Comparison of ENCODE assay signal across 1 cellular context in genomic region chr17:45311762-45312476, GRCh38.
TF ChIP-seq lines count a peak whose summit lies in the region.

No MANE protein-coding gene starts in this region.

TF ChIP-seq in HepG2, 621 proteins besides CTCF, POLR2A, EP300 and RAD21 (continued from another document and continues in another):
- TF ChIP-seq ZUFSP (CRISPR knock-in tag; IDR thresholded peaks at IDR 0.05; ENCODE audit: borderline replicate concordance) (no peak), THRA (CRISPR knock-in tag; IDR thresholded peaks at IDR 0.05; ENCODE audit: borderline replicate concordance) (peak; percentile 88; the same call in 1 of the 2 replicates), TSC22D2 (CRISPR knock-in tag; IDR thresholded peaks at IDR 0.05; ENCODE audit: borderline replicate concordance) (no peak), ZNF383 (CRISPR knock-in tag; IDR thresholded peaks at IDR 0.05; ENCODE audit: borderline replicate concordance) (no peak), KAT2B (IDR thresholded peaks at IDR 0.05; ENCODE audit: borderline replicate concordance, low read depth, low read length) (no peak), ZNF253 (CRISPR knock-in tag; IDR thresholded peaks at IDR 0.05; ENCODE audit: borderline replicate concordance) (0 out of 2 replicates have a peak, but pooled peaks have one; percentile 70), ZNF792 (CRISPR knock-in tag; IDR thresholded peaks at IDR 0.05) (no peak), ZNF768 (CRISPR knock-in tag; IDR thresholded peaks at IDR 0.05) (peak; percentile 27; the same call in 1 of the 2 replicates), SIN3B (IDR thresholded peaks at IDR 0.05; ENCODE audit: low read length) (no peak), IKZF1 (IDR thresholded peaks at IDR 0.05) (no peak), ZNF569 (CRISPR knock-in tag; IDR thresholded peaks at IDR 0.05; ENCODE audit: borderline replicate concordance) (no peak), MED1 (CRISPR knock-in tag; IDR thresholded peaks at IDR 0.05) (peak; percentile 92), ZNF232 (CRISPR knock-in tag; IDR thresholded peaks at IDR 0.05; ENCODE audit: borderline replicate concordance) (peak; percentile 65; the same call in 1 of the 2 replicates), CBX5 (CRISPR knock-in tag; IDR thresholded peaks at IDR 0.05; ENCODE audit: borderline replicate concordance) (peak; percentile 79; the same call in 1 of the 2 replicates), ZNF616 (CRISPR knock-in tag; IDR thresholded peaks at IDR 0.05; ENCODE audit: low read depth) (no peak), ZNF10 (CRISPR knock-in tag; IDR thresholded peaks at IDR 0.05; ENCODE audit: borderline replicate concordance, low read depth) (no peak), ZNF737 (CRISPR knock-in tag; IDR thresholded peaks at IDR 0.05; ENCODE audit: borderline replicate concordance) (no peak), HHEX (CRISPR knock-in tag; IDR thresholded peaks at IDR 0.05) (no peak), ZNF777 (CRISPR knock-in tag; IDR thresholded peaks at IDR 0.05) (no peak; the same call in 1 of the 2 replicates), ZKSCAN1 (IDR thresholded peaks at IDR 0.05; ENCODE audit: low read length) (peak; percentile 97), ZBTB7A (CRISPR knock-in tag; IDR thresholded peaks at IDR 0.05) (no peak), ZKSCAN5 (CRISPR knock-in tag; IDR thresholded peaks at IDR 0.05) (peak; percentile 98), ZNF556 (CRISPR knock-in tag; IDR thresholded peaks at IDR 0.05; ENCODE audit: borderline replicate concordance) (no peak), ZNF468 (CRISPR knock-in tag; IDR thresholded peaks at IDR 0.05) (no peak), ZNF143 (CRISPR knock-in tag; IDR thresholded peaks at IDR 0.05) (no peak), AGO2 (optimal IDR thresholded peaks at IDR 0.05; ENCODE audit: low read depth, low read length) (no peak), ZFP37 (CRISPR knock-in tag; IDR thresholded peaks at IDR 0.05; ENCODE audit: borderline replicate concordance) (peak; percentile 88; the same call in 1 of the 2 replicates), MTA3 (CRISPR knock-in tag; IDR thresholded peaks at IDR 0.05) (no peak), NFYB (CRISPR knock-in tag; IDR thresholded peaks at IDR 0.05) (0 out of 2 replicates have a peak, but pooled peaks have one; percentile 25), MTF1 (CRISPR knock-in tag; IDR thresholded peaks at IDR 0.05) (no peak), ZNF558 (CRISPR knock-in tag; IDR thresholded peaks at IDR 0.05; ENCODE audit: borderline replicate concordance) (no peak), KDM4B (CRISPR knock-in tag; IDR thresholded peaks at IDR 0.05) (no peak; the same call in 1 of the 2 replicates), SNAPC2 (CRISPR knock-in tag; IDR thresholded peaks at IDR 0.05) (0 out of 2 replicates have a peak, but pooled peaks have one; percentile 44), ZNF513 (CRISPR knock-in tag; conservative IDR thresholded peaks at IDR 0.05) (no peak), ZNF720 (CRISPR knock-in tag; IDR thresholded peaks at IDR 0.05) (no peak), SOX13 (IDR thresholded peaks at IDR 0.05) (0 out of 2 replicates have a peak, but pooled peaks have one; percentile 11), SOX13 (CRISPR knock-in tag; conservative IDR thresholded peaks at IDR 0.05 in 1 of 2, IDR thresholded peaks at IDR 0.05 in 1 of 2) (peak in 1 of 2 experiments; percentile 63; a peak in 1 of 4 replicates), ZBTB44 (CRISPR knock-in tag; IDR thresholded peaks at IDR 0.05) (no peak), ZNF12 (CRISPR knock-in tag; IDR thresholded peaks at IDR 0.05) (peak; percentile 56; the same call in 1 of the 2 replicates), YY1 (IDR thresholded peaks at IDR 0.05; ENCODE audit: insufficient read depth, insufficient replicate concordance, low read depth, low read length) (no peak), HMGA1 (CRISPR knock-in tag; conservative IDR thresholded peaks at IDR 0.05) (no peak), ZBTB38 (CRISPR knock-in tag; IDR thresholded peaks at IDR 0.05) (peak; percentile 48; the same call in 1 of the 2 replicates), NFE2 (CRISPR knock-in tag; IDR thresholded peaks at IDR 0.05) (peak; percentile 38; the same call in 1 of the 2 replicates), THYN1 (CRISPR knock-in tag; IDR thresholded peaks at IDR 0.05; ENCODE audit: borderline replicate concordance, low read depth) (no peak), ZNF24 (IDR thresholded peaks at IDR 0.05) (no peak), NR2F1 (CRISPR knock-in tag; IDR thresholded peaks at IDR 0.05) (peak; percentile 17 to 34; a peak in 1 of 4 replicates), RFXAP (CRISPR knock-in tag; IDR thresholded peaks at IDR 0.05; ENCODE audit: borderline replicate concordance) (peak; percentile 71; the same call in 1 of the 2 replicates), HNF4A (CRISPR knock-in tag; IDR thresholded peaks at IDR 0.05) (peak; percentile 95), NBN (conservative IDR thresholded peaks at IDR 0.05) (no peak), ZNF260 (CRISPR knock-in tag; IDR thresholded peaks at IDR 0.05; ENCODE audit: borderline replicate concordance, low read depth) (no peak), ZNF207 (IDR thresholded peaks at IDR 0.05; ENCODE audit: borderline replicate concordance) (no peak), NONO (IDR thresholded peaks at IDR 0.05) (no peak), NONO (CRISPR knock-in tag; conservative IDR thresholded peaks at IDR 0.05) (peak; percentile 73; the same call in 1 of the 2 replicates), JUND (CRISPR knock-in tag; IDR thresholded peaks at IDR 0.05) (peak; percentile 87), KLF6 (CRISPR knock-in tag; IDR thresholded peaks at IDR 0.05) (no peak; the same call in 1 of the 2 replicates), ATF1 (CRISPR knock-in tag; IDR thresholded peaks at IDR 0.05) (no peak), ZNF746 (CRISPR knock-in tag; IDR thresholded peaks at IDR 0.05) (peak; percentile 60; the same call in 1 of the 2 replicates)
- TF ChIP-seq, protein P1, sequence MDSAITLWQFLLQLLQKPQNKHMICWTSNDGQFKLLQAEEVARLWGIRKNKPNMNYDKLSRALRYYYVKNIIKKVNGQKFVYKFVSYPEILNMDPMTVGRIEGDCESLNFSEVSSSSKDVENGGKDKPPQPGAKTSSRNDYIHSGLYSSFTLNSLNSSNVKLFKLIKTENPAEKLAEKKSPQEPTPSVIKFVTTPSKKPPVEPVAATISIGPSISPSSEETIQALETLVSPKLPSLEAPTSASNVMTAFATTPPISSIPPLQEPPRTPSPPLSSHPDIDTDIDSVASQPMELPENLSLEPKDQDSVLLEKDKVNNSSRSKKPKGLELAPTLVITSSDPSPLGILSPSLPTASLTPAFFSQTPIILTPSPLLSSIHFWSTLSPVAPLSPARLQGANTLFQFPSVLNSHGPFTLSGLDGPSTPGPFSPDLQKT (CRISPR knock-in tag; IDR thresholded peaks at IDR 0.05; ENCODE audit: borderline replicate concordance): no peak
- TF ChIP-seq, protein P2, sequence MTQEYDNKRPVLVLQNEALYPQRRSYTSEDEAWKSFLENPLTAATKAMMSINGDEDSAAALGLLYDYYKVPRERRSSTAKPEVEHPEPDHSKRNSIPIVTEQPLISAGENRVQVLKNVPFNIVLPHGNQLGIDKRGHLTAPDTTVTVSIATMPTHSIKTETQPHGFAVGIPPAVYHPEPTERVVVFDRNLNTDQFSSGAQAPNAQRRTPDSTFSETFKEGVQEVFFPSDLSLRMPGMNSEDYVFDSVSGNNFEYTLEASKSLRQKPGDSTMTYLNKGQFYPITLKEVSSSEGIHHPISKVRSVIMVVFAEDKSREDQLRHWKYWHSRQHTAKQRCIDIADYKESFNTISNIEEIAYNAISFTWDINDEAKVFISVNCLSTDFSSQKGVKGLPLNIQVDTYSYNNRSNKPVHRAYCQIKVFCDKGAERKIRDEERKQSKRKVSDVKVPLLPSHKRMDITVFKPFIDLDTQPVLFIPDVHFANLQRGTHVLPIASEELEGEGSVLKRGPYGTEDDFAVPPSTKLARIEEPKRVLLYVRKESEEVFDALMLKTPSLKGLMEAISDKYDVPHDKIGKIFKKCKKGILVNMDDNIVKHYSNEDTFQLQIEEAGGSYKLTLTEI (CRISPR knock-in tag; conservative IDR thresholded peaks at IDR 0.05): no peak
- TF ChIP-seq, protein P3, sequence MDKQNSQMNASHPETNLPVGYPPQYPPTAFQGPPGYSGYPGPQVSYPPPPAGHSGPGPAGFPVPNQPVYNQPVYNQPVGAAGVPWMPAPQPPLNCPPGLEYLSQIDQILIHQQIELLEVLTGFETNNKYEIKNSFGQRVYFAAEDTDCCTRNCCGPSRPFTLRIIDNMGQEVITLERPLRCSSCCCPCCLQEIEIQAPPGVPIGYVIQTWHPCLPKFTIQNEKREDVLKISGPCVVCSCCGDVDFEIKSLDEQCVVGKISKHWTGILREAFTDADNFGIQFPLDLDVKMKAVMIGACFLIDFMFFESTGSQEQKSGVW (CRISPR knock-in tag; IDR thresholded peaks at IDR 0.05; ENCODE audit: borderline replicate concordance): no peak
- TF ChIP-seq, protein P4, sequence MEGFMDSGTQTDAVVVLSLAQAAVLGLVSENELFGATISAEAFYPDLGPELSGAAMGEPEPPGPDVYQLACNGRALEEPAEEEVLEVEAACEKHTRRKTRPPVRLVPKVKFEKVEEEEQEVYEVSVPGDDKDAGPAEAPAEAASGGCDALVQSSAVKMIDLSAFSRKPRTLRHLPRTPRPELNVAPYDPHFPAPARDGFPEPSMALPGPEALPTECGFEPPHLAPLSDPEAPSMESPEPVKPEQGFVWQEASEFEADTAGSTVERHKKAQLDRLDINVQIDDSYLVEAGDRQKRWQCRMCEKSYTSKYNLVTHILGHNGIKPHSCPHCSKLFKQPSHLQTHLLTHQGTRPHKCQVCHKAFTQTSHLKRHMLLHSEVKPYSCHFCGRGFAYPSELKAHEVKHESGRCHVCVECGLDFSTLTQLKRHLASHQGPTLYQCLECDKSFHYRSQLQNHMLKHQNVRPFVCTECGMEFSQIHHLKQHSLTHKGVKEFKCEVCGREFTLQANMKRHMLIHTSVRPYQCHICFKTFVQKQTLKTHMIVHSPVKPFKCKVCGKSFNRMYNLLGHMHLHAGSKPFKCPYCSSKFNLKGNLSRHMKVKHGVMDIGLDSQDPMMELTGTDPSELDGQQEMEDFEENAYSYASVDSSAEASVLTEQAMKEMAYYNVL (CRISPR knock-in tag; IDR thresholded peaks at IDR 0.05; ENCODE audit: borderline replicate concordance): peak; percentile 75; the same call in 1 of the 2 replicates
